Comparison of ENCODE assay signal across 21 cellular contexts in the genomic region with DNA sequence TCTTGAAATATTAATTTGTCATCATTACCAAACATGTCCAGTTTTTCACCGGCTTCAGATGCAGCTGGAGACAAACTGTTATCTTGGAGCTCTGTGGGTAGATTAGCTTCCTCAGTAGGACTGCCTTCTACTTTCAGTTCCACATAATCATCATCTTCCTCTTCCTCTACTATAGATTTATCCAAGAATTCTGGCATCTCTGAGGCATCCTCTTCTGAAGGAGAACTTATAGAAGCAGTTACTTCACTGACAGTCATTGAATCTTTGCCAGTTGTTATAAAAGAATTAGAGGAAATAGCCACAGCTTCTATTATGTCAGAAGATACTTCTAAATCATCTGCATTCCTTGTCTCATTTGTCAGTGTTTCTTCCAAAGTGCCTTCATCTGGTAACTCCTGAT.
A peak's percentile ranks its signal among the peaks of the same experiment; 100 is the strongest.
DNase-seq lines count a peak whose midpoint lies in the region; ATAC-seq, FAIRE-seq and TF ChIP-seq lines count a peak whose summit lies in the region.
"Had no signal": no experiment of that assay in that cellular context is flagged by ENCODE, and none has a peak within 500 bp of the region (broad histone marks: within the 10 kb centered on the region; RNA-seq: fewer than 3 reads in every experiment).

No MANE protein-coding gene starts in this region.

- intact Hi-C loops in endothelial cell of umbilical vein (cut with micrococcal nuclease) (no loop called here), spleen (cut with DNase I; ENCODE audit: low total_unique reads) (no loop called here)

- H3K9ac ChIP-seq in endothelial cell of umbilical vein (replicated peaks; ENCODE audit: extremely low read depth, insufficient read depth, low read length): no peak overlapping the region

- no peaks in the 10 kb centered on the region for H3K4me1 Mint-ChIP-seq in stimulated activated naive CD8-positive, alpha-beta T cell treated with anti-CD3 and anti-CD28 coated beads, Interleukin-15, amount 100 ng/mL, for 72 hours
- H3K4me1 Mint-ChIP-seq in WTC11: peaks cover 8% of the 10 kb centered on the region

- H3K4me3 ChIP-seq in endothelial cell of umbilical vein (replicated peaks in 1 of 3; ENCODE audit: insufficient read depth in 1 of 3, low read depth in 1 of 3, low read length in 3 of 3) (no peak overlapping the region), spleen (no peak overlapping the region)
- H3K4me3 ChIP-seq: A549, gastroesophageal sphincter, transverse colon had no signal

- peak overlapping the region; percentile 12 to 49 for H3K27ac Mint-ChIP-seq in stimulated activated naive CD8-positive, alpha-beta T cell treated with anti-CD3 and anti-CD28 coated beads, Interleukin-15, amount 100 ng/mL, for 72 hours
- H3K27ac Mint-ChIP-seq in WTC11: no peak overlapping the region
- H3K27ac Mint-ChIP-seq: CD8-positive, alpha-beta T cell; dendritic cell treated with granulocyte-macrophage colony-stimulating factor and Interleukin-4, amounts not matched to agents 40 ng/mL and 50 ng/mL, for 4 days had no signal

- H3K27me3 ChIP-seq in endothelial cell of umbilical vein (ENCODE audit: control insufficient read depth in 2 of 2, insufficient read depth in 2 of 2, low read length in 2 of 2): no peaks in the 10 kb centered on the region
- H3K27me3 ChIP-seq in spleen (replicated peaks in 1 of 7): no peaks in the 10 kb centered on the region
- H3K27me3 ChIP-seq: gastroesophageal sphincter, transverse colon had no signal

- H3K36me3 ChIP-seq in endothelial cell of umbilical vein (ENCODE audit: control insufficient read depth in 2 of 2, extremely low read depth in 1 of 2, insufficient read depth in 2 of 2, low read length in 2 of 2): no peaks in the 10 kb centered on the region
- H3K36me3 ChIP-seq in spleen: peaks cover 0 to 62% (median 8%) of the 10 kb centered on the region in 6 donors

- FAIRE-seq in endothelial cell of umbilical vein (lab: Jason Lieb, UNC): no peak
- FAIRE-seq: A549 had no signal

- H3K4me3 Mint-ChIP-seq in stimulated activated naive CD8-positive, alpha-beta T cell treated with anti-CD3 and anti-CD28 coated beads, Interleukin-15, amount 100 ng/mL, for 72 hours: no peak overlapping the region
- no peak overlapping the region for H3K4me3 Mint-ChIP-seq in WTC11
- H3K4me3 Mint-ChIP-seq: CD8-positive, alpha-beta T cell; dendritic cell treated with granulocyte-macrophage colony-stimulating factor and Interleukin-4, amounts not matched to agents 40 ng/mL and 50 ng/mL, for 4 days; neural crest cell had no signal

- 39 to 65% (median 44%) methylated on average over 1 of the region's 1 CpG for WGBS in spleen, 5 donors

- H3K79me2 ChIP-seq in endothelial cell of umbilical vein (ENCODE audit: control insufficient read depth, insufficient read depth, low read length): no peaks in the 10 kb centered on the region

- H4K20me1 ChIP-seq in endothelial cell of umbilical vein (replicated peaks; ENCODE audit: control insufficient read depth, extremely low read depth, insufficient read depth, low read length): no peaks in the 10 kb centered on the region

- H3K9me3 Mint-ChIP-seq in stimulated activated naive CD8-positive, alpha-beta T cell treated with anti-CD3 and anti-CD28 coated beads, Interleukin-15, amount 100 ng/mL, for 72 hours: no peaks in the 10 kb centered on the region
- no peaks in the 10 kb centered on the region for H3K9me3 Mint-ChIP-seq in WTC11
- H3K9me3 Mint-ChIP-seq: CD8-positive, alpha-beta T cell; dendritic cell treated with granulocyte-macrophage colony-stimulating factor and Interleukin-4, amounts not matched to agents 40 ng/mL and 50 ng/mL, for 4 days; neural crest cell had no signal

- no peak overlapping the region for H2AFZ ChIP-seq in endothelial cell of umbilical vein (ENCODE audit: low read depth, low read length)

- dilution Hi-C loops in endothelial cell of umbilical vein (cut with MboI; ENCODE audit: extremely low pct_ligation_motif_present, low sequenced_read_pairs): no loop called here

- H3K9me3 ChIP-seq in endothelial cell of umbilical vein (replicated peaks; ENCODE audit: control insufficient read depth, insufficient read depth, low read length) (no peaks in the 10 kb centered on the region), spleen (no peaks in the 10 kb centered on the region)
- H3K9me3 ChIP-seq: A549, gastroesophageal sphincter, transverse colon had no signal

- CTCF ChIA-PET in endothelial cell of umbilical vein (lab: Charles Lee) (interaction anchor here (1.0 to 1.2 kb wide), 3 partner anchors 15 to 32 kb away, joined by 3 read pairs; no protein-coding TSS in a partner anchor), WTC11 (lab: Charles Lee) (interaction anchor here (1.0 kb wide), 1 partner anchor 14 kb away, joined by 6 read pairs; no protein-coding TSS in a partner anchor)

- H3K4me1 ChIP-seq in endothelial cell of umbilical vein (ENCODE audit: control insufficient read depth, extremely low read depth, insufficient read depth, low read length): no peaks in the 10 kb centered on the region
- H3K4me1 ChIP-seq in spleen: peaks cover 0 to 5% (median 1%) of the 10 kb centered on the region in 6 donors
- H3K4me1 ChIP-seq: gastroesophageal sphincter had no signal

- ATAC-seq in stimulated activated naive CD8-positive, alpha-beta T cell treated with anti-CD3 and anti-CD28 coated beads, Interleukin-15, amount 100 ng/mL, for 72 hours: no peak
- no peak for ATAC-seq in stimulated activated naive CD8-positive, alpha-beta T cell treated with anti-CD3 and anti-CD28 coated beads, Interleukin-15, Interleukin-2, amounts not matched to agents 100 U/mL and 50 U/mL, for 24 hours
- ATAC-seq in WTC11: no peak
- ATAC-seq: A549; CD8-positive, alpha-beta T cell; gastroesophageal sphincter; left cardiac atrium had no signal

- no peak overlapping the region for H3K27ac ChIP-seq in endothelial cell of umbilical vein (ENCODE audit: insufficient read depth, low read depth, low read length)
- H3K27ac ChIP-seq in spleen: no peak overlapping the region
- H3K27ac ChIP-seq: A549, gastroesophageal sphincter, transverse colon had no signal

- TSS peak; percentile 55 for BruUV-seq in endothelial cell of umbilical vein (replicated peaks; lab: Mats Ljungman, UMichigan)

- TF ChIP-seq POLR2A in endothelial cell of umbilical vein (IDR thresholded peaks at IDR 0.05; ENCODE audit: low read depth, low read length) (no peak), spleen (IDR thresholded peaks at IDR 0.05) (no peak)

- no peak for TF ChIP-seq CTCF in endothelial cell of umbilical vein (IDR thresholded peaks at IDR 0.05; ENCODE audit: extremely low read depth in 1 of 2, insufficient read depth in 1 of 2, low read depth in 1 of 2, low read length in 2 of 2)
- no peak for TF ChIP-seq CTCF in spleen (IDR thresholded peaks at IDR 0.05 in 8 of 11, conservative IDR thresholded peaks at IDR 0.05 in 3 of 11)
- TF ChIP-seq CTCF in WTC11 (IDR thresholded peaks at IDR 0.05): no peak

- no peak for DNase-seq in stimulated activated naive CD8-positive, alpha-beta T cell treated with anti-CD3 and anti-CD28 coated beads, Interleukin-15, amount 100 ng/mL, for 72 hours
- DNase-seq in stimulated activated naive CD8-positive, alpha-beta T cell treated with anti-CD3 and anti-CD28 coated beads, Interleukin-15, Interleukin-2, amounts not matched to agents 100 U/mL and 50 U/mL, for 24 hours: no peak
- DNase-seq in NOMO-1 treated with dmso at 0.1 percent for 144 hours (lab: John Stamatoyannopoulos, UW; ENCODE audit: unreplicated experiment): peak; percentile 3
- DNase-seq in endothelial cell of umbilical vein (ENCODE audit: low read depth, low spot score): no peak
- no peak for DNase-seq in spleen
- DNase-seq in WTC11 (ENCODE audit: low spot score): no peak
- no peak for DNase-seq in T-helper 2 cell
- DNase-seq in SW480 (ENCODE audit: low spot score): no peak
- DNase-seq: activated CD4-positive, CD25-positive, alpha-beta regulatory T cell treated with anti-CD3 and anti-CD28 coated beads, Interleukin-2, amount 50 U/mL, for 72 hours; CD8-positive, alpha-beta T cell; DND-41; H7; left cardiac atrium; midbrain; NCI-H1436 treated with DMSO at 0.1 percent for 48 hours; stimulated activated naive CD4-positive, alpha-beta T cell; transverse colon had no signal

- POLR2A ChIA-PET in endothelial cell of umbilical vein (lab: Charles Lee) (no interaction called here), WTC11 (lab: Charles Lee) (no interaction called here)

- peaks cover 41% of the 10 kb centered on the region for H3K36me3 Mint-ChIP-seq in WTC11

- no peak overlapping the region for H3K4me2 ChIP-seq in endothelial cell of umbilical vein (ENCODE audit: insufficient read depth, low read length)
- H3K4me2 ChIP-seq: A549 had no signal

- no peaks in the 10 kb centered on the region for H3K9me1 ChIP-seq in endothelial cell of umbilical vein (replicated peaks; ENCODE audit: control insufficient read depth, extremely low read depth, insufficient read depth, low read length)

- no peaks in the 10 kb centered on the region for H3K27me3 Mint-ChIP-seq in stimulated activated naive CD8-positive, alpha-beta T cell treated with anti-CD3 and anti-CD28 coated beads, Interleukin-15, amount 100 ng/mL, for 72 hours
- H3K27me3 Mint-ChIP-seq in WTC11 (ENCODE audit: low read depth): no peaks in the 10 kb centered on the region
- H3K27me3 Mint-ChIP-seq: dendritic cell treated with granulocyte-macrophage colony-stimulating factor and Interleukin-4, amounts not matched to agents 40 ng/mL and 50 ng/mL, for 4 days had no signal

TF ChIP-seq in endothelial cell of umbilical vein, 7 proteins besides CTCF, POLR2A, EP300 and RAD21 (continues in another document):
- TF ChIP-seq GATA2 (IDR thresholded peaks at IDR 0.05; ENCODE audit: insufficient read depth, insufficient read length, low read depth, low read length): no peak
- no peak for TF ChIP-seq FOS (IDR thresholded peaks at IDR 0.05; ENCODE audit: borderline replicate concordance, insufficient read depth, low read length)
- no peak for TF ChIP-seq MYC (IDR thresholded peaks at IDR 0.05; ENCODE audit: low read depth, low read length)
- TF ChIP-seq JUN (IDR thresholded peaks at IDR 0.05; ENCODE audit: borderline replicate concordance, insufficient read depth, insufficient read length, low read depth): no peak
- no peak for TF ChIP-seq POLR2AphosphoS5 (IDR thresholded peaks at IDR 0.05; ENCODE audit: insufficient read depth, low read depth, low read length)
- TF ChIP-seq EZH2 (IDR thresholded peaks at IDR 0.05; ENCODE audit: borderline replicate concordance, low read depth, low read length, severe bottlenecking): no peak
